In genomic region chr6:12315292-12316081, GRCh38 we compare ENCODE assay signal across 17 cellular contexts. TPM values are rescaled to one million over a fixed set of nuclear protein-coding genes. Genes with fewer than 3 reads are reported as not detected.
"Had no signal": no experiment of that assay in that cellular context is flagged by ENCODE, and none has a peak within 500 bp of the region (broad histone marks: within the 10 kb centered on the region; RNA-seq: fewer than 3 reads in every experiment).

No MANE protein-coding gene starts in this region.

- H3K4me1 Mint-ChIP-seq: naive thymus-derived CD8-positive, alpha-beta T cell; neural crest cell had no signal

- H3K27ac Mint-ChIP-seq: naive thymus-derived CD8-positive, alpha-beta T cell had no signal

- H3K27me3 ChIP-seq: colonic mucosa, heart left ventricle, ovary, right atrium auricular region had no signal

- DNase-seq: colonic mucosa; dermis blood vessel endothelial cell; heart left ventricle; hippocampal formation; kidney glomerular epithelial cell; mucosa of descending colon; naive thymus-derived CD8-positive, alpha-beta T cell; ovary; small intestine; stimulated activated CD4-positive, alpha-beta T cell treated with anti-CD3 and anti-CD28 coated beads, Interleukin-2, amount 100 ng/mL, for 48 hours; stimulated activated naive CD4-positive, alpha-beta T cell treated with Interleukin-2 at 50 U/mL for 16 hours had no signal

- H3K4me3 ChIP-seq: colonic mucosa, heart left ventricle, mucosa of descending colon, ovary, right atrium auricular region had no signal

- ATAC-seq: heart left ventricle; left lobe of liver; mucosa of descending colon; naive thymus-derived CD8-positive, alpha-beta T cell had no signal

- FAIRE-seq: endothelial cell of umbilical vein, frontal cortex, small intestine, urothelium cell line had no signal

- H3K4me1 ChIP-seq: colonic mucosa, right atrium auricular region had no signal

- H3K27ac ChIP-seq: colonic mucosa, heart left ventricle, ovary, right atrium auricular region had no signal

- H3K4me3 Mint-ChIP-seq: naive thymus-derived CD8-positive, alpha-beta T cell; neural crest cell had no signal

- H3K9me3 ChIP-seq: colonic mucosa, mucosa of descending colon, ovary had no signal

- H3K36me3 ChIP-seq: colonic mucosa, heart left ventricle, ovary, right atrium auricular region had no signal

RNA-seq across cellular contexts. Expression of gene EDN1, which starts 25.3 kb away (rescaled TPM):
- total RNA-seq: neural crest cell had no signal
- polyA plus RNA-seq: naive thymus-derived CD8-positive, alpha-beta T cell had no signal
